ENCODE assay signal across 28 cellular contexts in genomic region chr9:103082494-103082893, GRCh38.
"Had no signal": no experiment of that assay in that cellular context is flagged by ENCODE, and none has a peak within 500 bp of the region (broad histone marks: within the 10 kb centered on the region; RNA-seq: fewer than 3 reads in every experiment).

No MANE protein-coding gene starts in this region.

- H3K36me3 Mint-ChIP-seq: naive thymus-derived CD8-positive, alpha-beta T cell; stimulated activated memory B cell treated with anti-CD40 and anti-IgM and Interleukin-4, amounts not matched to agents 10 μg/mL and 1 μg/mL and 100 μg/mL, for 72 hours; type B pancreatic cell had no signal

- H3K27me3 Mint-ChIP-seq: naive thymus-derived CD8-positive, alpha-beta T cell; natural killer cell treated with Interleukin-12 subunit alpha and Interleukin-12 subunit beta and Interleukin-15 and Interleukin-18, amount 100 ng/mL, for 72 hours; progenitor cell of endocrine pancreas; stimulated activated memory B cell treated with anti-CD40 and anti-IgM and Interleukin-4, amounts not matched to agents 10 μg/mL and 1 μg/mL and 100 μg/mL, for 72 hours; stimulated activated naive CD8-positive, alpha-beta T cell treated with anti-CD3 and anti-CD28 coated beads, Interleukin-15, amount 100 ng/mL, for 72 hours; type B pancreatic cell had no signal

- H3K4me3 Mint-ChIP-seq: naive thymus-derived CD8-positive, alpha-beta T cell; natural killer cell treated with Interleukin-12 subunit alpha and Interleukin-12 subunit beta and Interleukin-15 and Interleukin-18, amount 100 ng/mL, for 72 hours; nephron progenitor cell; neural crest cell; stimulated activated memory B cell treated with anti-CD40 and anti-IgM and Interleukin-4, amounts not matched to agents 10 μg/mL and 1 μg/mL and 100 μg/mL, for 72 hours; stimulated activated naive CD8-positive, alpha-beta T cell treated with anti-CD3 and anti-CD28 coated beads, Interleukin-15, amount 100 ng/mL, for 72 hours; type B pancreatic cell had no signal

- ATAC-seq: naive thymus-derived CD8-positive, alpha-beta T cell; natural killer cell treated with Interleukin-12 subunit alpha and Interleukin-12 subunit beta and Interleukin-15 and Interleukin-18, amount 100 ng/mL, for 72 hours; psoas muscle; right cardiac atrium; right lobe of liver; stimulated activated memory B cell treated with anti-CD40 and anti-IgM and Interleukin-4, amounts not matched to agents 10 μg/mL and 1 μg/mL and 100 μg/mL, for 72 hours; stimulated activated naive CD8-positive, alpha-beta T cell treated with anti-CD3 and anti-CD28 coated beads, Interleukin-15, amount 100 ng/mL, for 72 hours; stimulated activated naive CD8-positive, alpha-beta T cell treated with anti-CD3 and anti-CD28 coated beads, Interleukin-15, Interleukin-2, amounts not matched to agents 100 U/mL and 50 U/mL, for 24 hours; upper lobe of right lung had no signal

- H3K27ac Mint-ChIP-seq: naive thymus-derived CD8-positive, alpha-beta T cell; natural killer cell treated with Interleukin-12 subunit alpha and Interleukin-12 subunit beta and Interleukin-15 and Interleukin-18, amount 100 ng/mL, for 72 hours; nephron progenitor cell; progenitor cell of endocrine pancreas; stimulated activated memory B cell treated with anti-CD40 and anti-IgM and Interleukin-4, amounts not matched to agents 10 μg/mL and 1 μg/mL and 100 μg/mL, for 72 hours; stimulated activated naive CD8-positive, alpha-beta T cell treated with anti-CD3 and anti-CD28 coated beads, Interleukin-15, amount 100 ng/mL, for 72 hours; type B pancreatic cell had no signal

- H3K4me1 Mint-ChIP-seq: naive thymus-derived CD8-positive, alpha-beta T cell; nephron progenitor cell; neural crest cell; stimulated activated memory B cell treated with anti-CD40 and anti-IgM and Interleukin-4, amounts not matched to agents 10 μg/mL and 1 μg/mL and 100 μg/mL, for 72 hours; stimulated activated naive CD8-positive, alpha-beta T cell treated with anti-CD3 and anti-CD28 coated beads, Interleukin-15, amount 100 ng/mL, for 72 hours had no signal

- DNase-seq: naive thymus-derived CD8-positive, alpha-beta T cell; nephron progenitor cell; nucleus accumbens; ovary; posterior cingulate gyrus; psoas muscle; right cardiac atrium; right lobe of liver; sigmoid colon; small intestine; stimulated activated CD4-positive, alpha-beta T cell treated with anti-CD3 and anti-CD28 coated beads, Interleukin-15, amount 100 ng/mL, for 24 hours; stimulated activated CD4-positive, alpha-beta T cell treated with anti-CD3 and anti-CD28 coated beads, Interleukin-2, amount 100 ng/mL, for 24 hours; stimulated activated CD4-positive, alpha-beta T cell treated with anti-CD3 and anti-CD28 coated beads, Interleukin-2, amount 100 ng/mL, for 48 hours; stimulated activated CD4-positive, alpha-beta T cell treated with anti-CD3 and anti-CD28 coated beads, Interleukin-4, amount 100 ng/mL, for 24 hours; stimulated activated naive CD4-positive, alpha-beta T cell; stimulated activated naive CD8-positive, alpha-beta T cell treated with anti-CD3 and anti-CD28 coated beads, Interleukin-15, amount 100 ng/mL, for 72 hours; stimulated activated naive CD8-positive, alpha-beta T cell treated with anti-CD3 and anti-CD28 coated beads, Interleukin-15, Interleukin-2, amounts not matched to agents 100 U/mL and 50 U/mL, for 24 hours; substantia nigra; testis; tibial artery; transverse colon; upper lobe of right lung; uterus had no signal

- H3K9me3 Mint-ChIP-seq: nephron progenitor cell, type B pancreatic cell had no signal
